Comparison of ENCODE assay signal across 9 cellular contexts in the genomic region with DNA sequence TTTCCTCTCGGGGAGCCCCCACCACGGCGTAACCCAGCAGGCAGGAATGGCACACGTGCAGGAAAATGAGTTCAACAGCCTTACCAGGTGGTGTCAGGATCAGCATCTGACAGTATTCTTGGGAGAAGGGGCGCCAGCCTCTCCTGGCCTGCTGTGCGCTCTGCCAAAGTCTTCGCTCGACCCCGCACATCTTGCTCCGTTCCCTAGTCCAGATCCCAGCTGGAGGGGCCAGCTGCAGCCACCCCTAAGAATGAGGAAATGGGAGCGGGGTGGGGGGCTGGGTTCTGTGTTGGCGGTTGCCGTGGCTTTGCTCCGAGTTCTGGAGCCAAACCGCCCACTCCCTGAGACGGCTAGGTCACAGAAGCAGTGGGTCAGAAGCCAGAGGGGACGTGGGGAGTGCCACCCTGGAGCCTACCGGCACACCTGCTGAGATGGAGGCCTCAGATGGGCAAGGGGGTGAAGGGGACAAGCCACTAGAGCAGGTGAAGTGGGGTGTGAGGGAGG. TPM values are rescaled to one million over a fixed set of nuclear protein-coding genes. Genes with fewer than 3 reads are reported as not detected.
A peak's percentile ranks its signal among the peaks of the same experiment; 100 is the strongest.
DNase-seq lines count a peak whose midpoint lies in the region; ATAC-seq and TF ChIP-seq lines count a peak whose summit lies in the region.
"Had no signal": no experiment of that assay in that cellular context is flagged by ENCODE, and none has a peak within 500 bp of the region (broad histone marks: within the 10 kb centered on the region; RNA-seq: fewer than 3 reads in every experiment).

CHCT1 (plus strand) TSS at position 328 of the 504 bp plus-strand sequence; CDS start at position 432, 104 bp downstream.

- ATAC-seq in naive B cell (ENCODE audit: low read depth in 2 of 2) = no peak
- ATAC-seq in GM18505 (IDR thresholded peaks at IDR 0.05; ENCODE audit: unreplicated experiment) = no peak
- no peak for ATAC-seq in GM21447 (IDR thresholded peaks at IDR 0.05; ENCODE audit: unreplicated experiment)
- ATAC-seq in HG03354 (IDR thresholded peaks at IDR 0.05; ENCODE audit: poor library complexity, severe bottlenecking, unreplicated experiment) = no peak

- CTCF ChIA-PET in AG04449 (lab: Yijun Ruan, JAX) = interaction anchor here (1.0 to 1.8 kb wide), 3 partner anchors 8 to 219 kb away, joined by 3 to 18 read pairs (median 3); no protein-coding TSS in a partner anchor

- H3F3A ChIP-seq in MM.1S (ENCODE audit: insufficient read depth, low read length) = no peaks in the 10 kb centered on the region

- H3K9ac ChIP-seq in MM.1S (ENCODE audit: low read length) = peak within 1 kb of the TSS; percentile 64

- H3K4me3 ChIP-seq in AG04449 (ENCODE audit: low read depth, low read length) = peak within 1 kb of the TSS; percentile 60
- peak within 1 kb of the TSS; percentile 70 for H3K4me3 ChIP-seq in MM.1S (ENCODE audit: low read length)
- peak within 1 kb of the TSS; percentile 47 for H3K4me3 ChIP-seq in ectodermal cell (ENCODE audit: insufficient read depth, low read depth, low read length)

- DNase-seq in AG04449 (ENCODE audit: low read depth, low spot score) = no peak
- no peak for DNase-seq in MM.1S
- DNase-seq in naive B cell = no peak
- no peak for DNase-seq in stimulated activated CD8-positive, alpha-beta memory T cell treated with anti-CD3 and anti-CD28 coated beads, Interleukin-4, amount 100 ng/mL, for 48 hours
- DNase-seq: NCI-H2227 treated with DMSO at 0.1 percent for 48 hours had no signal

- H3K9me3 ChIP-seq in MM.1S (replicated peaks; ENCODE audit: insufficient read depth, low read length) (no peaks in the 10 kb centered on the region), ectodermal cell (ENCODE audit: control insufficient read depth, low read length) (no peaks in the 10 kb centered on the region)

- no peaks in the 10 kb centered on the region for H3K36me3 Mint-ChIP-seq in naive B cell

- H3K27me3 ChIP-seq in MM.1S (replicated peaks; ENCODE audit: insufficient read depth, low read length) (no peaks in the 10 kb centered on the region), ectodermal cell (ENCODE audit: control insufficient read depth, insufficient read depth, low read length, poor library complexity, severe bottlenecking) (peaks cover 14% of the 10 kb centered on the region)

- H3K4me3 Mint-ChIP-seq in naive B cell = peak within 1 kb of the TSS; percentile 81 to 92 (median 86)

- H2AFZ ChIP-seq in MM.1S (ENCODE audit: low read length) = peak within 1 kb of the TSS; percentile 88

- no peaks in the 10 kb centered on the region for H3K9me2 ChIP-seq in MM.1S (replicated peaks; ENCODE audit: insufficient read depth, low read length)

- no peaks in the 10 kb centered on the region for H3K4me1 ChIP-seq in MM.1S (ENCODE audit: low read length)
- H3K4me1 ChIP-seq in ectodermal cell (ENCODE audit: control insufficient read depth, insufficient read depth, low read length) = no peaks in the 10 kb centered on the region

- no peak for TF ChIP-seq POLR2A in GM18505 (IDR thresholded peaks at IDR 0.05; ENCODE audit: borderline replicate concordance, extremely low read depth, insufficient read depth, insufficient read length)

- H3K27ac Mint-ChIP-seq in naive B cell = peak within 1 kb of the TSS; percentile 59 to 98 (median 84)

- no peaks in the 10 kb centered on the region for H3K79me2 ChIP-seq in MM.1S (ENCODE audit: low read length)

- no peak for TF ChIP-seq CTCF in AG04449 (IDR thresholded peaks at IDR 0.05; ENCODE audit: insufficient read depth, low read length, missing control alignments)
- no peak for TF ChIP-seq CTCF in MM.1S (IDR thresholded peaks at IDR 0.05; ENCODE audit: low read length)

- H3K4me1 Mint-ChIP-seq in naive B cell = peaks cover 14 to 20% (median 17%) of the 10 kb centered on the region in 3 donors

- H3K27me3 Mint-ChIP-seq in naive B cell = no peaks in the 10 kb centered on the region

- H3K27ac ChIP-seq in MM.1S (ENCODE audit: low read length) = no peak within 1 kb of the TSS
- no peak within 1 kb of the TSS for H3K27ac ChIP-seq in ectodermal cell (ENCODE audit: insufficient read depth, low read depth, low read length, poor library complexity, severe bottlenecking)

- H3K9me3 Mint-ChIP-seq in naive B cell = no peaks in the 10 kb centered on the region

- 72 to 76% methylated on average over 18 of the region's 18 CpGs for WGBS in ectodermal cell, 2 experiments

- H3K36me3 ChIP-seq in MM.1S (replicated peaks; ENCODE audit: insufficient read depth, low read length) (no peaks in the 10 kb centered on the region), ectodermal cell (ENCODE audit: control insufficient read depth, insufficient read depth, low read length) (no peaks in the 10 kb centered on the region)

- peak within 1 kb of the TSS; percentile 88 for H3K4me2 ChIP-seq in MM.1S (ENCODE audit: low read depth, low read length)

- no peaks in the 10 kb centered on the region for H4K20me1 ChIP-seq in MM.1S (ENCODE audit: insufficient read depth, low read length)

- POLR2A ChIA-PET in AG04449 (lab: Yijun Ruan, JAX) = no interaction called here

RNA-seq across cellular contexts. Expression of gene CHCT1, which starts in this region (rescaled TPM):
- 1.4 TPM for polyA plus RNA-seq in ectodermal cell (2013, experiment 1 of 4)
- 0.48 TPM for polyA plus RNA-seq in ectodermal cell (2013, experiment 2 of 4)
- polyA plus RNA-seq in ectodermal cell (2013, experiment 3 of 4) = not detected
- not detected for polyA plus RNA-seq in ectodermal cell (2013, experiment 4 of 4)
- under 1 TPM in 1 of 6 donors, not detected in 5; 0.45 TPM for polyA plus RNA-seq in naive B cell (ENCODE audit: low read depth in 6 of 6)
